In genomic region chr1:223198628-223198965, GRCh38 we compare ENCODE assay signal across 20 cellular contexts. TPM values are rescaled to one million over a fixed set of nuclear protein-coding genes. Genes with fewer than 3 reads are reported as not detected.
"Had no signal": no experiment of that assay in that cellular context is flagged by ENCODE, and none has a peak within 500 bp of the region (broad histone marks: within the 10 kb centered on the region; RNA-seq: fewer than 3 reads in every experiment).

No MANE protein-coding gene starts in this region.

- FAIRE-seq: astrocyte, islet of Langerhans had no signal

- H3K27ac ChIP-seq: cardiac muscle cell, dorsolateral prefrontal cortex, right atrium auricular region, skin epidermis, upper lobe of left lung had no signal

- H3K4me1 ChIP-seq: upper lobe of left lung had no signal

- H3K27me3 ChIP-seq: cardiac muscle cell, dorsolateral prefrontal cortex, right atrium auricular region, upper lobe of left lung had no signal

- H3K9me3 Mint-ChIP-seq: T-helper 2 cell treated with Interferon-gamma antibody and Interleukin-4, amounts not matched to agents 5 μg/mL and 100 μg/mL, for 36 hours had no signal

- ATAC-seq: activated CD4-positive, CD25-positive, alpha-beta regulatory T cell treated with anti-CD3 and anti-CD28 coated beads, Interleukin-2, amount 50 U/mL, for 24 hours; esophagus mucosa had no signal

- H3K4me3 Mint-ChIP-seq: T-helper 2 cell treated with Interferon-gamma antibody and Interleukin-4, amounts not matched to agents 5 μg/mL and 100 μg/mL, for 36 hours had no signal

- H3K4me3 ChIP-seq: cardiac muscle cell, dorsolateral prefrontal cortex, lung, right atrium auricular region, skin epidermis, upper lobe of left lung had no signal

- H3K36me3 ChIP-seq: cardiac muscle cell, right atrium auricular region, upper lobe of left lung had no signal

- DNase-seq: activated CD4-positive, alpha-beta T cell treated with anti-CD3 and anti-CD28 coated beads, Interleukin-2, amount 50 U/mL, for 1 hour; activated CD8-positive, alpha-beta memory T cell treated with anti-CD3 and anti-CD28 coated beads for 24 hours; activated naive CD4-positive, alpha-beta T cell treated with Interleukin-2 at 50 U/mL for 16 hours; activated T-cell treated with anti-CD3 and anti-CD28 coated beads for 4 hours; dorsolateral prefrontal cortex; midbrain; stimulated activated CD4-positive, alpha-beta T cell treated with anti-CD3 and anti-CD28 coated beads, Interleukin-4, amount 100 ng/mL, for 24 hours; stimulated activated naive CD4-positive, alpha-beta T cell treated with Interleukin-2 at 50 U/mL for 16 hours; upper lobe of left lung had no signal

- H3K9me3 ChIP-seq: right atrium auricular region, upper lobe of left lung had no signal

- H3K27me3 Mint-ChIP-seq: progenitor cell of endocrine pancreas had no signal

RNA-seq across cellular contexts. Expression of gene TLR5, which starts 55.5 kb away (rescaled TPM):
- polyA plus RNA-seq: neural cell had no signal
